In the genomic region with DNA sequence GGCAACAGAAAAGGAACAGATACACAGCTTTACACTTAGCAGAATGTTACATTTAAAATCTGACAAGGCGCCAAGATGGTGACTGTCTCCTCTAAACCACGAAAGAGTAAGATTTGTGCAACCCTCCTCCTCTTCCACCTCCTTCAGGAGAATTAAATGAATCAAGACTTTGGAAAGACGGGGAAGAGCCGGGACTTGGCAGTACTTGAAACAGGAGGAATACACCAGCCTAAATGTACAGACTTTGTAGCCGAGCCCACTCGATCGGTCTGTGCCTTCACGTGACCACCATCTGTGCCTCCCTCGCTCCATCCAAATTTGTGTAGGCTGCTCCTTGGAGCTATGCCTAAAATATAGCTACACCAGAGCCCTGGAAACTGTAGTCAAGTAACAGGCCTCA, we compare ENCODE assay signal across 19 cellular contexts. TPM values are rescaled to one million over a fixed set of nuclear protein-coding genes. Genes with fewer than 3 reads are reported as not detected.
DNase-seq lines count a peak whose midpoint lies in the region; ATAC-seq, FAIRE-seq and TF ChIP-seq lines count a peak whose summit lies in the region.
"Had no signal": no experiment of that assay in that cellular context is flagged by ENCODE, and none has a peak within 500 bp of the region (broad histone marks: within the 10 kb centered on the region; RNA-seq: fewer than 3 reads in every experiment).

No MANE protein-coding gene starts in this region.

- no peak for ATAC-seq in activated T-cell treated with anti-CD3 and anti-CD28 coated beads, Interleukin-2, amount 50 U/mL, for 4 hours
- ATAC-seq: HCT116, HepG2 had no signal

- H3K27ac Mint-ChIP-seq in astrocyte (ENCODE audit: unreplicated experiment), result no peak overlapping the region

- H3K4me1 Mint-ChIP-seq in astrocyte (ENCODE audit: low read depth, unreplicated experiment), result peaks cover 1% of the 10 kb centered on the region
- H3K4me1 Mint-ChIP-seq in activated T-cell treated with anti-CD3 and anti-CD28 coated beads, Interleukin-2, amount 50 U/mL, for 4 hours (ENCODE audit: low read depth), result no peaks in the 10 kb centered on the region

- H3K4me3 ChIP-seq in astrocyte (ENCODE audit: insufficient read depth, low read depth, low read length), result no peak overlapping the region
- H3K4me3 ChIP-seq in hepatocyte, result no peak overlapping the region
- H3K4me3 ChIP-seq: cardiac muscle cell, tibial nerve had no signal

- H3K4me1 ChIP-seq in astrocyte (ENCODE audit: insufficient read depth, low read length), result peaks cover 9% of the 10 kb centered on the region
- no peaks in the 10 kb centered on the region for H3K4me1 ChIP-seq in hepatocyte (ENCODE audit: insufficient read depth)

- peaks cover 16% of the 10 kb centered on the region for H3K27me3 Mint-ChIP-seq in astrocyte (ENCODE audit: low read depth, unreplicated experiment)
- peaks cover 15% of the 10 kb centered on the region for H3K27me3 Mint-ChIP-seq in activated T-cell treated with anti-CD3 and anti-CD28 coated beads, Interleukin-2, amount 50 U/mL, for 4 hours (ENCODE audit: low read depth)

- H3K36me3 ChIP-seq in astrocyte (ENCODE audit: insufficient read depth, low read length) (no peaks in the 10 kb centered on the region), hepatocyte (replicated peaks; ENCODE audit: insufficient read depth, low read depth) (no peaks in the 10 kb centered on the region)
- H3K36me3 ChIP-seq: cardiac muscle cell, tibial nerve had no signal

- H3K79me2 ChIP-seq in astrocyte (ENCODE audit: insufficient read depth, low read length) (no peaks in the 10 kb centered on the region), hepatocyte (no peaks in the 10 kb centered on the region)

- H3K9me2 ChIP-seq in hepatocyte (replicated peaks; ENCODE audit: insufficient read depth), result no peaks in the 10 kb centered on the region

- 91% methylated on average over 9 of the region's 9 CpGs for WGBS in hepatocyte (ENCODE audit: low lambda C conversion rate, missing lambda C conversion rate)

- no peaks in the 10 kb centered on the region for H3K36me3 Mint-ChIP-seq in astrocyte (ENCODE audit: low read depth, unreplicated experiment)
- no peaks in the 10 kb centered on the region for H3K36me3 Mint-ChIP-seq in activated T-cell treated with anti-CD3 and anti-CD28 coated beads, Interleukin-2, amount 50 U/mL, for 4 hours (ENCODE audit: insufficient read depth)

- H3K9me3 ChIP-seq in astrocyte (ENCODE audit: insufficient read depth, low read depth, low read length) (no peaks in the 10 kb centered on the region), hepatocyte (ENCODE audit: low read depth) (no peaks in the 10 kb centered on the region)
- H3K9me3 ChIP-seq: tibial nerve had no signal

- H3K4me3 Mint-ChIP-seq in astrocyte (ENCODE audit: unreplicated experiment), result no peak overlapping the region
- H3K4me3 Mint-ChIP-seq in activated T-cell treated with anti-CD3 and anti-CD28 coated beads, Interleukin-2, amount 50 U/mL, for 4 hours, result no peak overlapping the region

- H3K9ac ChIP-seq in astrocyte (ENCODE audit: low read length), result no peak overlapping the region

- H2AFZ ChIP-seq in astrocyte (ENCODE audit: low read depth, low read length), result no peak overlapping the region
- no peak overlapping the region for H2AFZ ChIP-seq in hepatocyte

- peaks cover 3% of the 10 kb centered on the region for H3K9me3 Mint-ChIP-seq in astrocyte (ENCODE audit: unreplicated experiment)
- H3K9me3 Mint-ChIP-seq in activated T-cell treated with anti-CD3 and anti-CD28 coated beads, Interleukin-2, amount 50 U/mL, for 4 hours, result no peaks in the 10 kb centered on the region

- DNase-seq in NCI-H1694 treated with DMSO at 0.1 percent for 48 hours (lab: John Stamatoyannopoulos, UW), result peak; percentile 8
- no peak for DNase-seq in NCI-H1694 (lab: John Stamatoyannopoulos, UW)
- peak; percentile 60 for DNase-seq in astrocyte (ENCODE audit: low read depth)
- peak; percentile 47 for DNase-seq in fibroblast of the conjunctiva (ENCODE audit: low read depth)
- DNase-seq in superior temporal gyrus (ENCODE audit: extremely low spot score), result peak; percentile 73
- no peak for DNase-seq in stimulated activated CD4-positive, alpha-beta T cell treated with anti-CD3 and anti-CD28 coated beads, Interleukin-4, amount 100 ng/mL, for 1 hour
- no peak for DNase-seq in hepatocyte (ENCODE audit: low spot score)
- DNase-seq in activated T-cell treated with anti-CD3 and anti-CD28 coated beads, Interleukin-2, amount 50 U/mL, for 4 hours, result no peak
- DNase-seq: activated gamma-delta T cell, mesendoderm, NCI-H2107, SIG-M5 had no signal

- H3K4me2 ChIP-seq in astrocyte (ENCODE audit: low read length) (no peak overlapping the region), hepatocyte (no peak overlapping the region)

- TF ChIP-seq CTCF in astrocyte (IDR thresholded peaks at IDR 0.05; ENCODE audit: insufficient read depth, low read depth, low read length) (no peak), hepatocyte (IDR thresholded peaks at IDR 0.05; ENCODE audit: poor library complexity) (no peak)

- FAIRE-seq in astrocyte (lab: Jason Lieb, UNC), result no peak
- FAIRE-seq: endometrium, HepG2 had no signal

- H3K27me3 ChIP-seq in astrocyte (ENCODE audit: insufficient read depth, low read length) (no peaks in the 10 kb centered on the region), hepatocyte (no peaks in the 10 kb centered on the region)
- H3K27me3 ChIP-seq: tibial nerve had no signal

- H4K20me1 ChIP-seq in astrocyte (ENCODE audit: insufficient read depth, low read length) (no peaks in the 10 kb centered on the region), hepatocyte (ENCODE audit: insufficient read depth, poor library complexity, severe bottlenecking) (no peaks in the 10 kb centered on the region)

- no peak overlapping the region for H3K27ac ChIP-seq in astrocyte (ENCODE audit: low read depth, low read length)
- no peak overlapping the region for H3K27ac ChIP-seq in hepatocyte
- H3K27ac ChIP-seq: 22Rv1, cardiac muscle cell, tibial nerve had no signal

RNA-seq across cellular contexts. Expression of gene SSPN, which starts 38.2 kb away (rescaled TPM):
- total RNA-seq in astrocyte (6.3 and 11.2 TPM in 2 replicates), hepatocyte (4.1 and 12.5 TPM in 2 replicates)
- polyA plus RNA-seq in hepatocyte, result 1.7 and 2.3 TPM in 2 replicates
- total RNA-seq in activated T-cell treated with anti-CD3 and anti-CD28 coated beads, Interleukin-2, amount 50 U/mL, for 4 hours, result not detected
- total RNA-seq: HepG2; T-helper 2 cell treated with Interferon-gamma antibody and Interleukin-4, amounts not matched to agents 100 ng/mL and 5 ng/mL, for 36 hours had no signal
- polyA plus RNA-seq: HepG2 had no signal

Comparison
In these comparisons a context has a peak if more than half of its experiments do, and no peak if none do; other contexts are left out.
1. DNase-seq: peak in NCI-H1694 treated with DMSO at 0.1 percent for 48 hours (single experiment), astrocyte (single experiment), fibroblast of the conjunctiva (single experiment) and superior temporal gyrus (single experiment); none in NCI-H1694 (single experiment), stimulated activated CD4-positive, alpha-beta T cell treated with anti-CD3 and anti-CD28 coated beads, Interleukin-4, amount 100 ng/mL, for 1 hour (single experiment), hepatocyte (single experiment) and activated T-cell treated with anti-CD3 and anti-CD28 coated beads, Interleukin-2, amount 50 U/mL, for 4 hours (single experiment).